In the genomic region with DNA sequence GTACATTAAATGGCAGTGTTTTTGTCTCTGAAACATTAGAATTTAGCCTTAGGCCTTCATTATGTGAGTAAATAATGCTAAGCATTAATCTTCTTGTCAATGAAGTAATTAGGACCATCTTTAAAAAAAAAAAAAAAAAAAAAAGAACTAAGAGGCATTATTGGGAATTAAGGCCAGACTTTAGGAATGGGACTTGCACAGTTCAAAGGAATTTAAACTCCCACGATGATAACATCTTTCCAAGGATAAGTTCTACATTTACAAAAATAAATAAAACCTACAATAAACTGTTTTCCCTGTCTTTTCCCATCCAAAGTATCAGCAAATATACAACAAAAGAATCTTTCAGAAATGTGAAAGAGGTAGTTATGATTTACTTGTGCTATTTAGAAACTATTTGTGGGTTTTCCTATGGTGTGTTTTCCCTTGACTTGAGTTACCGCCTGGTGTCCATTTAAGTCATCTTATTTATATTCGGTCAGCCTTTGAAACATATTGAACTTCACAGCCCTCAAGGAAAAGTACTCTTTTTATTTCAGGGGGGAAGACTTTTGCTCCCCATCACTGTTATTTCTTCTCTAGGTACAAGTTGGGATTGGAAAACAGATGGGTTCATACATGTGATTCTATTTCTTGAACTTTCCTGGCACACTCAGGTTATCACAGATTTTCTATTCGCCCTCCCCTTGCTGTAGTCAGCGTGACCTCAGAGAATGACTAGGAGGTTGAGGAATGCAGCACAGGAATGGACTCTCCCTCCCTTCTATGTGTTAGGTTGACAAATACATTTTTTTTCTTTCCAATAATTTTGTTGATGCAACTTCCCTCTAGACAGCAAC, we compare ENCODE assay signal across 10 cellular contexts. TPM values are rescaled to one million over a fixed set of nuclear protein-coding genes. Genes with fewer than 3 reads are reported as not detected.
DNase-seq lines count a peak whose midpoint lies in the region; ATAC-seq and TF ChIP-seq lines count a peak whose summit lies in the region.
"Had no signal": no experiment of that assay in that cellular context is flagged by ENCODE, and none has a peak within 500 bp of the region (broad histone marks: within the 10 kb centered on the region; RNA-seq: fewer than 3 reads in every experiment).

No MANE protein-coding gene starts in this region.

- H3K4me1 ChIP-seq in Panc1 (ENCODE audit: control insufficient read depth, insufficient read depth, low read length): no peaks in the 10 kb centered on the region
- H3K4me1 ChIP-seq in CD8-positive, alpha-beta memory T cell (ENCODE audit: insufficient read depth, low read length): no peaks in the 10 kb centered on the region

- H3K27me3 Mint-ChIP-seq in CD8-positive, alpha-beta memory T cell: peaks cover 10 to 33% of the 10 kb centered on the region in 2 donors
- H3K27me3 Mint-ChIP-seq: activated B cell treated with CpG ODN at 0.5 μM for 24 hours had no signal

- no TSS peak for BruUV-seq in Panc1 (replicated peaks; lab: Mats Ljungman, UMichigan)

- H3K4me3 ChIP-seq in Panc1 (ENCODE audit: low read depth in 2 of 2, low read length in 2 of 2): no peak overlapping the region
- H3K4me3 ChIP-seq in epithelial cell of proximal tubule (ENCODE audit: low read depth, low read length): no peak overlapping the region
- H3K4me3 ChIP-seq in CD8-positive, alpha-beta memory T cell (ENCODE audit: low read length): no peak overlapping the region

- POLR2A ChIA-PET in Panc1 (lab: Charles Lee): no interaction called here
- POLR2A ChIA-PET in CD8-positive, alpha-beta memory T cell (lab: Charles Lee): no interaction called here

- no peak for TF ChIP-seq CTCF in Panc1 (IDR thresholded peaks at IDR 0.05)
- no peak for TF ChIP-seq CTCF in epithelial cell of proximal tubule (conservative IDR thresholded peaks at IDR 0.05; ENCODE audit: low read depth, low read length)

- H3K27ac ChIP-seq in Panc1 (ENCODE audit: low read length): no peak overlapping the region
- no peak overlapping the region for H3K27ac ChIP-seq in CD8-positive, alpha-beta memory T cell (ENCODE audit: low read depth, low read length)

- H3K4me1 Mint-ChIP-seq in CD8-positive, alpha-beta memory T cell: no peaks in the 10 kb centered on the region
- H3K4me1 Mint-ChIP-seq: activated B cell treated with CpG ODN at 0.5 μM for 24 hours had no signal

- no peak overlapping the region for H3K27ac Mint-ChIP-seq in CD8-positive, alpha-beta memory T cell
- H3K27ac Mint-ChIP-seq: activated B cell treated with CpG ODN at 0.5 μM for 24 hours had no signal

- H3K36me3 ChIP-seq in Panc1 (ENCODE audit: control insufficient read depth, insufficient read depth, low read length): no peaks in the 10 kb centered on the region
- H3K36me3 ChIP-seq in CD8-positive, alpha-beta memory T cell (ENCODE audit: insufficient read depth, low read length): no peaks in the 10 kb centered on the region

- peak; percentile 85 for DNase-seq in Daoy (ENCODE audit: low read depth)
- peak; percentile 48 for DNase-seq in Panc1 (ENCODE audit: low read depth, low spot score)
- peak; percentile 53 for DNase-seq in epithelial cell of proximal tubule (ENCODE audit: low read depth)
- DNase-seq in non-pigmented ciliary epithelial cell (ENCODE audit: low read depth): peak; percentile 84
- DNase-seq in amygdala (lab: John Stamatoyannopoulos, UW): no peak
- DNase-seq in CD8-positive, alpha-beta memory T cell: no peak
- DNase-seq in stimulated activated CD4-positive, alpha-beta T cell treated with anti-CD3 and anti-CD28 coated beads, Interleukin-12 subunit alpha, Interleukin-12 subunit beta, amount 100 ng/mL, for 4 hours: no peak
- no peak for DNase-seq in NCI-H2107 (lab: John Stamatoyannopoulos, UW)
- DNase-seq: activated B cell treated with CpG ODN at 0.5 μM for 24 hours, Karpas-422 had no signal

- intact Hi-C loops in Panc1 (cut with micrococcal nuclease; ENCODE audit: unreplicated experiment): no loop called here

- no peaks in the 10 kb centered on the region; the same call in 1 of the 2 replicates for H3K27me3 ChIP-seq in Panc1 (ENCODE audit: control insufficient read depth, insufficient read depth, low read length)
- no peaks in the 10 kb centered on the region for H3K27me3 ChIP-seq in CD8-positive, alpha-beta memory T cell (ENCODE audit: insufficient read depth, low read length, poor library complexity, severe bottlenecking)

- no peaks in the 10 kb centered on the region for H3K9me3 ChIP-seq in Panc1 (ENCODE audit: control insufficient read depth, insufficient read depth, low read depth, low read length)
- H3K9me3 ChIP-seq in CD8-positive, alpha-beta memory T cell (ENCODE audit: low read length): no peaks in the 10 kb centered on the region

- ATAC-seq in Panc1: peak; percentile 69

- no peaks in the 10 kb centered on the region for H3K36me3 Mint-ChIP-seq in CD8-positive, alpha-beta memory T cell

- in situ Hi-C loops in Panc1 (cut with HindIII; ENCODE audit: low pct_unique_long_range_greater_than_20kb, low sequenced_read_pairs): no loop called here

- CTCF ChIA-PET in Panc1 (lab: Charles Lee): no interaction called here
- CTCF ChIA-PET in CD8-positive, alpha-beta memory T cell (lab: Charles Lee): no interaction called here

- peaks cover 0 to 2% (median 0%) of the 10 kb centered on the region in 5 donors for H3K9me3 Mint-ChIP-seq in CD8-positive, alpha-beta memory T cell

- H3K4me3 Mint-ChIP-seq in CD8-positive, alpha-beta memory T cell: no peak overlapping the region
- H3K4me3 Mint-ChIP-seq: activated B cell treated with CpG ODN at 0.5 μM for 24 hours had no signal

RNA-seq across cellular contexts. Expression of a gene that starts 13.6 kb away (rescaled TPM):
- total RNA-seq in Daoy (2014; rRNA removed; shearing (Covaris generic)): 0.29 and 0.33 TPM in 2 replicates
- total RNA-seq in Panc1 (2021; ENCODE audit: unreplicated experiment) (not detected), epithelial cell of proximal tubule (0.14 TPM in 1 of 2 replicates, not detected in the other)
- not detected for polyA plus RNA-seq in Panc1 (2012; ENCODE audit: insufficient read length)
- total RNA-seq in CD8-positive, alpha-beta memory T cell: under 1 TPM in 1 of 2 experiments, not detected in 1; 0.40 TPM
- polyA plus RNA-seq in CD8-positive, alpha-beta memory T cell: not detected
- total RNA-seq: activated B cell treated with CpG ODN at 0.5 μM for 24 hours had no signal

Comparison
In these comparisons a context has a peak if more than half of its experiments do, and no peak if none do; other contexts are left out.
1. DNase-seq: peak in Daoy (single experiment), Panc1 (single experiment), epithelial cell of proximal tubule (single experiment) and non-pigmented ciliary epithelial cell (single experiment); none in amygdala (0 of 56), CD8-positive, alpha-beta memory T cell (0 of 5), stimulated activated CD4-positive, alpha-beta T cell treated with anti-CD3 and anti-CD28 coated beads, Interleukin-12 subunit alpha, Interleukin-12 subunit beta, amount 100 ng/mL, for 4 hours (single experiment) and NCI-H2107 (single experiment).